9 cellular contexts compared by ENCODE assay signal in the genomic region with DNA sequence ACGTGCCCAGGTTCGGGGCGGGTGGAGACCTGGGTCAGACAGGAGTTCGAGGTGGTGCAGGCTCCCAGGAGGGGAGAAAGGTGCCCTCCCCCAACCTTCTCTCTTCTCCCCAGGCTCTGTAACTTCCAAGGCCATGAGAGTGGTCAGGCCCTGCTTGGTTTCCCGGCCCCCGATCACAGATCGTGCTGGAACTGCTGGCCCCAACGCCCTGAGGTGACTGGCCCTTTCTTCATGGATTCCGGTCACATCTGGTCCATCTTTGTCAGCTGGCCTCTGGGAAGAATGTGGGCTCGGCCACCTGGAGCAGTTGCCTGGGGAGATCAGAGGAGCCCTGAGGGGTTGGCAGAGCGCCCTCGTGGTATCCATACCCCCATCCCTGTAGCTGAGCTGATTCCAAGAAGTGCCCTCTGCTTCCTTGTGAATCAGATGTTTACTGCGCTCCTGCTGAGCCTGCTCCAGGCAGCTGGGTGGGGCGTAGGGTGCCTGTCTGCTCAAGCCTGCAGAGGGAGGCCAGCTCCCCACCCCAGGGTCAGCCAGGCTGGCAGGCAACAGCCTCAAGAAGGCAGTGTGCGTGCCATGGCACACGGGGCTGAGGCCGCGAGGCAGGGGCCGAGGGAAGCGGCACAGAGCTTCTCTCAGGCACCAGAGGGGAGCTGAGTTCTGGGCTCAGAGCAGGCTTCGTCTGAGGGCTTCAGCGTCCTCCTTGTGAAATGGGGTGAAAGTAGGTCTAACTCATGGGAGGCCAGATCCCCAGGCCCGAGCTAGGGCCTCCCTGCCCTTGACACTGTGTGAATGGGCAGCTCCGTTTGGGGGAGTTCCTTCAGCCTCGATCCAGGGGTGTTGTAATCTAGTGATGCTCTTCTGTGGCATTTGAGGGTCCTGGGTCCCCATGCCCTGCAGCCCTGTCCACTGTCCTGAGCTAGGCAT. TPM values are rescaled to one million over a fixed set of nuclear protein-coding genes. Genes with fewer than 3 reads are reported as not detected.
DNase-seq lines count a peak whose midpoint lies in the region; ATAC-seq and TF ChIP-seq lines count a peak whose summit lies in the region.
"Had no signal": no experiment of that assay in that cellular context is flagged by ENCODE, and none has a peak within 500 bp of the region (broad histone marks: within the 10 kb centered on the region; RNA-seq: fewer than 3 reads in every experiment).

No MANE protein-coding gene starts in this region.

- H3K4me1 ChIP-seq in hepatocyte (ENCODE audit: insufficient read depth) (peaks cover 62% of the 10 kb centered on the region), stomach smooth muscle (ENCODE audit: control insufficient read depth, insufficient read depth, low read length) (peaks cover 83% of the 10 kb centered on the region)

- peak overlapping the region; percentile 9 for H3K4me2 ChIP-seq in hepatocyte

- peak overlapping the region in 1 of 2 donors; percentile 36 for H3K9ac ChIP-seq in stomach smooth muscle (ENCODE audit: low read length in 2 of 2)

- no peak overlapping the region for H3K27ac Mint-ChIP-seq in activated B cell treated with CpG ODN at 0.5 μM for 24 hours

- H3K27me3 ChIP-seq in hepatocyte (no peaks in the 10 kb centered on the region), stomach smooth muscle (ENCODE audit: control insufficient read depth in 1 of 2, insufficient read depth in 2 of 2, low read length in 2 of 2) (no peaks in the 10 kb centered on the region)

- H3K36me3 ChIP-seq in hepatocyte (replicated peaks; ENCODE audit: insufficient read depth, low read depth) (no peaks in the 10 kb centered on the region), stomach smooth muscle (ENCODE audit: control insufficient read depth in 2 of 2, insufficient read depth in 2 of 2, low read length in 2 of 2) (no peaks in the 10 kb centered on the region)

- H3K4me3 ChIP-seq in hepatocyte = no peak overlapping the region
- H3K4me3 ChIP-seq in stomach smooth muscle (ENCODE audit: low read length in 2 of 2) = peak overlapping the region in 1 of 2 donors; percentile 8

- intact Hi-C loops in activated B cell treated with CpG ODN at 0.5 μM for 24 hours (cut with micrococcal nuclease) = no loop called here

- POLR2A ChIA-PET in activated B cell treated with CpG ODN at 0.5 μM for 24 hours (lab: Charles Lee) = interaction anchor here (1.4 to 6.3 kb wide), 3 partner anchors 10 to 39 kb away, joined by 4 to 80 read pairs (median 15); no protein-coding TSS in a partner anchor

- CTCF ChIA-PET in activated B cell treated with CpG ODN at 0.5 μM for 24 hours (lab: Charles Lee) = no interaction called here

- no peaks in the 10 kb centered on the region for H3K27me3 Mint-ChIP-seq in activated B cell treated with CpG ODN at 0.5 μM for 24 hours

- 78% methylated on average over 25 of the region's 25 CpGs for WGBS in hepatocyte (ENCODE audit: low lambda C conversion rate, missing lambda C conversion rate)

- no peaks in the 10 kb centered on the region for H3K9me3 Mint-ChIP-seq in activated B cell treated with CpG ODN at 0.5 μM for 24 hours

- H3K27ac ChIP-seq in hepatocyte = peak overlapping the region; percentile 58
- peak overlapping the region; percentile 49 for H3K27ac ChIP-seq in stomach smooth muscle (ENCODE audit: low read length)

- no peaks in the 10 kb centered on the region for H3K9me3 ChIP-seq in hepatocyte (ENCODE audit: low read depth)
- no peaks in the 10 kb centered on the region for H3K9me3 ChIP-seq in stomach smooth muscle (ENCODE audit: control insufficient read depth in 2 of 2, low read length in 2 of 2)

- ATAC-seq in activated B cell treated with CpG ODN at 0.5 μM for 24 hours (ENCODE audit: low read depth) = no peak

- no peak for TF ChIP-seq CTCF in activated B cell treated with CpG ODN at 0.5 μM for 24 hours (IDR thresholded peaks at IDR 0.05)
- no peak for TF ChIP-seq CTCF in hepatocyte (IDR thresholded peaks at IDR 0.05; ENCODE audit: poor library complexity)

- no peak overlapping the region for H2AFZ ChIP-seq in hepatocyte

- H3K36me3 Mint-ChIP-seq in activated B cell treated with CpG ODN at 0.5 μM for 24 hours (ENCODE audit: low read depth) = no peaks in the 10 kb centered on the region

- no peak overlapping the region for H3K4me3 Mint-ChIP-seq in activated B cell treated with CpG ODN at 0.5 μM for 24 hours

- H3K79me2 ChIP-seq in hepatocyte = peaks cover 33% of the 10 kb centered on the region

- no peaks in the 10 kb centered on the region for H4K20me1 ChIP-seq in hepatocyte (ENCODE audit: insufficient read depth, poor library complexity, severe bottlenecking)

- DNase-seq in HS-5 (ENCODE audit: low read depth) (peak; percentile 28), activated B cell treated with CpG ODN at 0.5 μM for 24 hours (peak; percentile 14), hepatocyte (ENCODE audit: low spot score) (peak; percentile 75), NCI-H526 (lab: John Stamatoyannopoulos, UW) (no peak), foreskin melanocyte (no peak)
- no peak for DNase-seq in stimulated activated naive CD4-positive, alpha-beta T cell treated with Interleukin-2 at 50 U/mL for 16 hours (lab: John Stamatoyannopoulos, UW)
- DNase-seq: NCI-H510A treated with DMSO at 0.1 percent for 48 hours, occipital lobe had no signal

- no peaks in the 10 kb centered on the region for H3K9me2 ChIP-seq in hepatocyte (replicated peaks; ENCODE audit: insufficient read depth)

- peaks cover 82% of the 10 kb centered on the region for H3K4me1 Mint-ChIP-seq in activated B cell treated with CpG ODN at 0.5 μM for 24 hours

RNA-seq across cellular contexts. Expression of a gene that starts 3.6 kb away (rescaled TPM):
- total RNA-seq in activated B cell treated with CpG ODN at 0.5 μM for 24 hours = 40.4 and 43.2 TPM in 2 replicates
- 15.0 and 25.7 TPM in 2 replicates for total RNA-seq in hepatocyte
- polyA plus RNA-seq in hepatocyte = 24.3 and 29.6 TPM in 2 replicates

RNA-seq across cellular contexts. Expression of a gene that starts 40.4 kb away (rescaled TPM):
- 79.1 and 83.2 TPM in 2 replicates for total RNA-seq in activated B cell treated with CpG ODN at 0.5 μM for 24 hours
- total RNA-seq in hepatocyte = 38.2 and 42.7 TPM in 2 replicates
- polyA plus RNA-seq in hepatocyte = 43.0 and 50.8 TPM in 2 replicates

RNA-seq across cellular contexts. Expression of a gene that starts 47.1 kb away (rescaled TPM):
- total RNA-seq in activated B cell treated with CpG ODN at 0.5 μM for 24 hours (326 and 340 TPM in 2 replicates), hepatocyte (143 and 179 TPM in 2 replicates)
- polyA plus RNA-seq in hepatocyte = 174 and 208 TPM in 2 replicates

Comparison
In these comparisons a context has a peak if more than half of its experiments do, and no peak if none do; other contexts are left out.
1. DNase-seq: peak in HS-5 (single experiment), activated B cell treated with CpG ODN at 0.5 μM for 24 hours (single experiment) and hepatocyte (single experiment); none in NCI-H526 (0 of 2), stimulated activated naive CD4-positive, alpha-beta T cell treated with Interleukin-2 at 50 U/mL for 16 hours (single experiment) and foreskin melanocyte (single experiment).